13 cellular contexts compared by ENCODE assay signal in genomic region chr10:3065622-3066021, GRCh38. TPM values are rescaled to one million over a fixed set of nuclear protein-coding genes. Genes with fewer than 3 reads are reported as not detected.
DNase-seq lines count a peak whose midpoint lies in the region; TF ChIP-seq lines count a peak whose summit lies in the region.
"Had no signal": no experiment of that assay in that cellular context is flagged by ENCODE, and none has a peak within 500 bp of the region (broad histone marks: within the 10 kb centered on the region; RNA-seq: fewer than 3 reads in every experiment).

No MANE protein-coding gene starts in this region.

- TF ChIP-seq CTCF in endodermal cell (conservative IDR thresholded peaks at IDR 0.05), result no peak
- TF ChIP-seq CTCF in neural crest cell (conservative IDR thresholded peaks at IDR 0.05), result no peak

- no peaks in the 10 kb centered on the region for H3K9me3 Mint-ChIP-seq in activated T-cell treated with anti-CD3 and anti-CD28 coated beads, Interleukin-2, amount 50 U/mL, for 24 hours
- H3K9me3 Mint-ChIP-seq in endodermal cell (no peaks in the 10 kb centered on the region), neural crest cell (no peaks in the 10 kb centered on the region)
- H3K9me3 Mint-ChIP-seq: stimulated activated effector memory CD8-positive, alpha-beta T cell treated with anti-CD3 and anti-CD28 coated beads, Interleukin-12 subunit alpha, Interleukin-12 subunit beta, amount 100 ng/mL, for 72 hours had no signal

- peaks cover 22% of the 10 kb centered on the region for H3K36me3 Mint-ChIP-seq in activated T-cell treated with anti-CD3 and anti-CD28 coated beads, Interleukin-2, amount 50 U/mL, for 24 hours (ENCODE audit: low read depth)
- H3K36me3 Mint-ChIP-seq in endodermal cell (ENCODE audit: low read depth) (peaks cover 14% of the 10 kb centered on the region), neural crest cell (ENCODE audit: low read depth) (no peaks in the 10 kb centered on the region)

- H4K20me1 ChIP-seq in GM23248 (ENCODE audit: insufficient read depth), result no peaks in the 10 kb centered on the region

- no peaks in the 10 kb centered on the region for H3K4me1 ChIP-seq in endodermal cell (ENCODE audit: control insufficient read depth, insufficient read depth, low read length)
- H3K4me1 ChIP-seq in GM23248 (ENCODE audit: insufficient read depth), result peaks cover 8% of the 10 kb centered on the region; the same call in 1 of the 2 replicates
- H3K4me1 ChIP-seq: psoas muscle had no signal

- H3K27me3 ChIP-seq in endodermal cell (ENCODE audit: control insufficient read depth, insufficient read depth, low read length, poor library complexity, severe bottlenecking) (peaks cover 35% of the 10 kb centered on the region), GM23248 (replicated peaks; ENCODE audit: insufficient read depth) (no peaks in the 10 kb centered on the region)

- H3K9me3 ChIP-seq in endodermal cell (ENCODE audit: control insufficient read depth, low read length), result no peaks in the 10 kb centered on the region
- no peaks in the 10 kb centered on the region for H3K9me3 ChIP-seq in GM23248 (ENCODE audit: low read depth)
- H3K9me3 ChIP-seq: psoas muscle had no signal

- H3K9ac ChIP-seq in endodermal cell (ENCODE audit: extremely low read depth, low read length, poor library complexity, severe bottlenecking) (no peak overlapping the region), GM23248 (no peak overlapping the region)

- no peak overlapping the region for H3K4me2 ChIP-seq in GM23248 (ENCODE audit: unreplicated experiment)
- H3K4me2 ChIP-seq: PC-9 had no signal

- H3K27me3 Mint-ChIP-seq in activated T-cell treated with anti-CD3 and anti-CD28 coated beads, Interleukin-2, amount 50 U/mL, for 24 hours, result peaks cover 14% of the 10 kb centered on the region
- H3K27me3 Mint-ChIP-seq in endodermal cell (ENCODE audit: insufficient read depth) (peaks cover 22% of the 10 kb centered on the region), neural crest cell (ENCODE audit: low read depth) (peaks cover 61% of the 10 kb centered on the region)

- H3K4me1 Mint-ChIP-seq in activated T-cell treated with anti-CD3 and anti-CD28 coated beads, Interleukin-2, amount 50 U/mL, for 24 hours (ENCODE audit: low read depth), result peaks cover 16% of the 10 kb centered on the region
- H3K4me1 Mint-ChIP-seq in endodermal cell, result peaks cover 7% of the 10 kb centered on the region
- peaks cover 10% of the 10 kb centered on the region for H3K4me1 Mint-ChIP-seq in neural crest cell

- no peaks in the 10 kb centered on the region for H3K36me3 ChIP-seq in endodermal cell (ENCODE audit: control insufficient read depth, insufficient read depth, low read length)
- peaks cover 6% of the 10 kb centered on the region; the same call in 1 of the 2 replicates for H3K36me3 ChIP-seq in GM23248 (ENCODE audit: low read depth)

- H3K27ac Mint-ChIP-seq in activated T-cell treated with anti-CD3 and anti-CD28 coated beads, Interleukin-2, amount 50 U/mL, for 24 hours, result no peak overlapping the region
- no peak overlapping the region for H3K27ac Mint-ChIP-seq in endodermal cell
- H3K27ac Mint-ChIP-seq in neural crest cell (ENCODE audit: unreplicated experiment), result no peak overlapping the region
- H3K27ac Mint-ChIP-seq: stimulated activated effector memory CD8-positive, alpha-beta T cell treated with anti-CD3 and anti-CD28 coated beads, Interleukin-12 subunit alpha, Interleukin-12 subunit beta, amount 100 ng/mL, for 72 hours had no signal

- peaks cover 21% of the 10 kb centered on the region for H3K79me2 ChIP-seq in GM23248 (ENCODE audit: insufficient read depth)

- H3F3A ChIP-seq in GM23248 (ENCODE audit: insufficient read depth), result no peaks in the 10 kb centered on the region

- no peak for DNase-seq in activated T-cell treated with anti-CD3 and anti-CD28 coated beads, Interleukin-2, amount 50 U/mL, for 24 hours
- DNase-seq in activated T-cell treated with anti-CD3 and anti-CD28 coated beads for 4 hours, result no peak
- peak; percentile 29 for DNase-seq in NCI-H2029 (lab: John Stamatoyannopoulos, UW)
- no peak for DNase-seq in endodermal cell
- DNase-seq in neural crest cell (ENCODE audit: low read depth, low spot score), result no peak
- DNase-seq in hepatic stellate cell (ENCODE audit: low spot score), result no peak
- no peak for DNase-seq in GM23248
- DNase-seq in iPS-NIHi7 (ENCODE audit: extremely low spot score), result no peak
- DNase-seq: midbrain; PC-9; psoas muscle; stimulated activated CD4-positive, alpha-beta T cell treated with anti-CD3 and anti-CD28 coated beads, Interleukin-2, amount 100 ng/mL, for 24 hours had no signal

- in situ Hi-C loops in GM23248 (cut with MboI), result no loop called here

- WGBS in endodermal cell (ENCODE audit: insufficient coverage in 1 of 2, insufficient read length in 1 of 2), 2 experiments, result 85 to 87% methylated on average over 4 to 8 of the region's 8 CpGs
- 95% methylated on average over 8 of the region's 8 CpGs for WGBS in GM23248 (ENCODE audit: low coverage in 1 of 2, low lambda C conversion rate in 2 of 2, missing lambda C conversion rate in 2 of 2), 2 experiments

- H3K4me3 Mint-ChIP-seq in activated T-cell treated with anti-CD3 and anti-CD28 coated beads, Interleukin-2, amount 50 U/mL, for 24 hours, result peak overlapping the region; percentile 56
- H3K4me3 Mint-ChIP-seq in endodermal cell (peak overlapping the region; percentile 74), neural crest cell (peak overlapping the region; percentile 87)

- no peaks in the 10 kb centered on the region for H3K9me2 ChIP-seq in GM23248 (ENCODE audit: insufficient read depth)

- no peak overlapping the region for H3K4me3 ChIP-seq in endodermal cell (ENCODE audit: low read length)
- H3K4me3 ChIP-seq in GM23248, result no peak overlapping the region
- H3K4me3 ChIP-seq: PC-9, psoas muscle had no signal

- no peak overlapping the region for H2AFZ ChIP-seq in GM23248
- H2AFZ ChIP-seq: PC-9 had no signal

- H3K27ac ChIP-seq in endodermal cell (ENCODE audit: low read depth, low read length) (no peak overlapping the region), GM23248 (no peak overlapping the region)
- H3K27ac ChIP-seq: PC-9, psoas muscle had no signal

RNA-seq across cellular contexts. Expression of gene PFKP, which starts 1.7 kb away (rescaled TPM):
- total RNA-seq in endodermal cell (10 to 100 TPM; 58.0 to 82.3 TPM), neural crest cell (18.9 and 24.0 TPM in 2 replicates)
- polyA plus RNA-seq in endodermal cell (2013, experiment 1 of 2), result 42.3 TPM
- 39.7 TPM for polyA plus RNA-seq in endodermal cell (2013, experiment 2 of 2)
- 137 and 159 TPM in 2 replicates for total RNA-seq in GM23248 (2014; rRNA removed; shearing (Covaris generic))
- polyA plus RNA-seq in GM23248 (2016; fragmentation: Nextera tagmentation; extraction: Ambion mirVana), result 133 TPM in 2 replicates
